In the genomic region with DNA sequence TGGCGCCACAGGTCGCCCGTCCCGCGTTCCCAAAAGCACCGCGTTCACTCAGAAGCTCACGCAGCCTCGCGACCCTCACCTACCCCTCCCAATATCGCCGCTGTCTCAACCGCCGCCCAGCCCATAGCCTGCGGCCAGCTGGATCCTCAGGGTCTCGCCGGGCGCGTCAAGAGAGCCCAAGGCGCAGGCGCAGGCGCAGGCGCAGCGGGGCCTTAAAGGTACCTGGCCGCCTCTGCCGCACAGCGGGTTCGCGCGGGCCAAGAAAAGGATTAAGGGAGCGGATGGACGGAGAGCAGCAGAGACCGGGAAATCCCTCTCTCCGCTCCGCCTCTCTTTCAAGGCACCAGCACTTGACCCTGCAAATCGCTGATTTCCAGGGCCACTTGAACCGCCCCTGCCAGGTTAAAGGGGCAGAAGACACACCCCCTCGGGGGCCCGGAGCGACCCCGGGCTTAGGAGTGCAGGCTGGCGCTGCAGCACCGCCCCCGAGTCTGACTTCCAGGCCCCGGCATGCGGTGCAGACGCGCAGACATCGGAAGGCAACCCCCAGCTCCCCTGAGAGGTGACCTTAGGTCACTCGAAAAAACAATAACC, we compare ENCODE assay signal across 1 cellular context.
A peak's percentile ranks its signal among the peaks of the same experiment; 100 is the strongest.
TF ChIP-seq lines count a peak whose summit lies in the region.

A gene with protein sequence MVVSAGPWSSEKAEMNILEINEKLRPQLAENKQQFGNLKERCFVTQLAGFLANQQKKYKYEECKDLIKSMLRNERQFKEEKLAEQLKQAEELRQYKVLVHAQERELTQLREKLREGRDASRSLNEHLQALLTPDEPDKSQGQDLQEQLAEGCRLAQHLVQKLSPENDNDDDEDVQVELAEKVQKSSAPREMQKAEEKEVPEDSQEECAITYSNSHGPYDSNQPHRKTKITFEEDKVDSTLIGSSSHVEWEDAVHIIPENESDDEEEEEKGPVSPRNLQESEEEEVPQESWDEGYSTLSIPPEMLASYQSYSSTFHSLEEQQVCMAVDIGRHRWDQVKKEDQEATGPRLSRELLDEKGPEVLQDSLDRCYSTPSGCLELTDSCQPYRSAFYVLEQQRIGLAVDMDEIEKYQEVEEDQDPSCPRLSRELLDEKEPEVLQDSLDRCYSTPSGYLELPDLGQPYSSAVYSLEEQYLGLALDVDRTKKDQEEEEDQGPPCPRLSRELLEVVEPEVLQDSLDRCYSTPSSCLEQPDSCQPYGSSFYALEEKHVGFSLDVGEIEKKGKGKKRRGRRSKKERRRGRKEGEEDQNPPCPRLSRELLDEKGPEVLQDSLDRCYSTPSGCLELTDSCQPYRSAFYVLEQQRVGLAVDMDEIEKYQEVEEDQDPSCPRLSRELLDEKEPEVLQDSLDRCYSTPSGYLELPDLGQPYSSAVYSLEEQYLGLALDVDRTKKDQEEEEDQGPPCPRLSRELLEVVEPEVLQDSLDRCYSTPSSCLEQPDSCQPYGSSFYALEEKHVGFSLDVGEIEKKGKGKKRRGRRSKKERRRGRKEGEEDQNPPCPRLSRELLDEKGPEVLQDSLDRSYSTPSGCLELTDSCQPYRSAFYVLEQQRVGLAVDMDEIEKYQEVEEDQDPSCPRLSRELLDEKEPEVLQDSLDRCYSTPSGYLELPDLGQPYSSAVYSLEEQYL (N-terminal part only) (minus strand): TSS at position 168 of the 594 bp plus-strand sequence. CDS start 20,331 bp downstream, outside the sequence.

TF ChIP-seq in HEK293, 187 proteins besides CTCF, POLR2A, EP300 and RAD21 (continued from another document):
- TF ChIP-seq, protein P1, sequence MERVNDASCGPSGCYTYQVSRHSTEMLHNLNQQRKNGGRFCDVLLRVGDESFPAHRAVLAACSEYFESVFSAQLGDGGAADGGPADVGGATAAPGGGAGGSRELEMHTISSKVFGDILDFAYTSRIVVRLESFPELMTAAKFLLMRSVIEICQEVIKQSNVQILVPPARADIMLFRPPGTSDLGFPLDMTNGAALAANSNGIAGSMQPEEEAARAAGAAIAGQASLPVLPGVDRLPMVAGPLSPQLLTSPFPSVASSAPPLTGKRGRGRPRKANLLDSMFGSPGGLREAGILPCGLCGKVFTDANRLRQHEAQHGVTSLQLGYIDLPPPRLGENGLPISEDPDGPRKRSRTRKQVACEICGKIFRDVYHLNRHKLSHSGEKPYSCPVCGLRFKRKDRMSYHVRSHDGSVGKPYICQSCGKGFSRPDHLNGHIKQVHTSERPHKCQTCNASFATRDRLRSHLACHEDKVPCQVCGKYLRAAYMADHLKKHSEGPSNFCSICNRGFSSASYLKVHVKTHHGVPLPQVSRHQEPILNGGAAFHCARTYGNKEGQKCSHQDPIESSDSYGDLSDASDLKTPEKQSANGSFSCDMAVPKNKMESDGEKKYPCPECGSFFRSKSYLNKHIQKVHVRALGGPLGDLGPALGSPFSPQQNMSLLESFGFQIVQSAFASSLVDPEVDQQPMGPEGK (tag by site-specific recombination; IDR thresholded peaks at IDR 0.05): peak; percentile 82
- TF ChIP-seq ZNF670 (tag by site-specific recombination; IDR thresholded peaks at IDR 0.05; ENCODE audit: low read depth) (no peak), MYNN (tag by site-specific recombination; IDR thresholded peaks at IDR 0.05; ENCODE audit: borderline replicate concordance) (no peak), BCL11B (tag by site-specific recombination; IDR thresholded peaks at IDR 0.05; ENCODE audit: low read depth) (0 out of 2 replicates have a peak, but pooled peaks have one; percentile 35), GLI4 (tag by site-specific recombination; IDR thresholded peaks at IDR 0.05) (no peak), ZNF610 (tag by site-specific recombination; IDR thresholded peaks at IDR 0.05; ENCODE audit: borderline replicate concordance) (no peak)
- TF ChIP-seq, protein P2, sequence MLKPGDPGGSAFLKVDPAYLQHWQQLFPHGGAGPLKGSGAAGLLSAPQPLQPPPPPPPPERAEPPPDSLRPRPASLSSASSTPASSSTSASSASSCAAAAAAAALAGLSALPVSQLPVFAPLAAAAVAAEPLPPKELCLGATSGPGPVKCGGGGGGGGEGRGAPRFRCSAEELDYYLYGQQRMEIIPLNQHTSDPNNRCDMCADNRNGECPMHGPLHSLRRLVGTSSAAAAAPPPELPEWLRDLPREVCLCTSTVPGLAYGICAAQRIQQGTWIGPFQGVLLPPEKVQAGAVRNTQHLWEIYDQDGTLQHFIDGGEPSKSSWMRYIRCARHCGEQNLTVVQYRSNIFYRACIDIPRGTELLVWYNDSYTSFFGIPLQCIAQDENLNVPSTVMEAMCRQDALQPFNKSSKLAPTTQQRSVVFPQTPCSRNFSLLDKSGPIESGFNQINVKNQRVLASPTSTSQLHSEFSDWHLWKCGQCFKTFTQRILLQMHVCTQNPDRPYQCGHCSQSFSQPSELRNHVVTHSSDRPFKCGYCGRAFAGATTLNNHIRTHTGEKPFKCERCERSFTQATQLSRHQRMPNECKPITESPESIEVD (tag by site-specific recombination; IDR thresholded peaks at IDR 0.05): no peak
